In the genomic region with DNA sequence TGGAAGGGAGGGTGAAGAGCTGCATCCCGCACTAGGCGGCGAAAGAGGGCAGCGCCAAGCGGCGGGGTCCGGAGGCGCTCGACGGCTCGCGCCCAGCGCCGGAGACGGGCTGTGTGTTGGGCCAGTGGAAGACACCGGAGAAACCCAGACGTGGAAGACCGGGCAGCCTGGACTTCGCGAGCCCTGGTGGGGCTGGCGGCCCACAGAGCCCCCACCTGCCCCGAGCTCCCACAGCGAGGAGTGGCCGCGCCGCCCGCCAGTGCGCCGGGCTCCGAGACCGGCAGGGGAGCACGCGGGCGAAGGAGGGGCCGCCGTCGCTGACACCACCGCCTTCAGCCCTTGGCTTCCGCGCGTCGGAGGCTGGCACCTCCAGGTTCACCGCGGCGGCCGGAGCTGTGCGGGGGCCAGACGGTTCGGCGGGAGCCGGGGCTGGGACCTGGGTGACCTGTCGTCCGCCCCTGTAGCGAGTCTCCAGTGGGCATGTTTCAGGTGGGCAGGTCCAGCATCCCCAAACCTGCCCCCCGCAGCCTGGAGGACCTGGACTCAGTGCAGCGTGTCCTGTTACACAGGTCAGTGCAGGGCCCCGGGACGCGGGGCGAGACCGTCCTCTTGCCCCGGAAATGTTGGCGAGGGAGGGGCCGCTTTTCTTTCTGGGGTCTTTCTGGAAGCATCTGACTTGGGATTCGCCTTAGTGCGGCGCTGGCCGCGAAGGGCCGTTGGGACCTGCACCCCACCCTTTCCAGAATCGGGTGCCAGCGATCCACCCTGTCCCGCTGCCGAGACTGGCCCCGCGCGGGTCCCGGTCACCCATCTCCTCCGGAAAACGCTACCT, we compare ENCODE assay signal across 8 cellular contexts. TPM values are rescaled to one million over a fixed set of nuclear protein-coding genes. Genes with fewer than 3 reads are reported as not detected.
DNase-seq lines count a peak whose midpoint lies in the region; ATAC-seq and TF ChIP-seq lines count a peak whose summit lies in the region.

No MANE protein-coding gene starts in this region.

- H3K36me3 ChIP-seq in HEK293 (ENCODE audit: control insufficient read depth in 2 of 2, insufficient read depth in 1 of 2, low read length in 2 of 2) (no peaks in the 10 kb centered on the region), neural cell (ENCODE audit: insufficient read depth, low read length) (no peaks in the 10 kb centered on the region), PC-3 (ENCODE audit: low read depth, low read length) (no peaks in the 10 kb centered on the region)

- H3K9me3 ChIP-seq in HEK293 (ENCODE audit: control insufficient read depth, insufficient read depth, low read depth, low read length) (no peaks in the 10 kb centered on the region), neural cell (ENCODE audit: low read length) (no peaks in the 10 kb centered on the region), PC-3 (ENCODE audit: low read length) (no peaks in the 10 kb centered on the region)

- CTCF ChIA-PET in HEK293 (lab: Yijun Ruan, JAX): interaction anchor here (2.1 to 3.2 kb wide), 3 partner anchors 9 to 110 kb away, joined by 6 to 16 read pairs (median 14); a partner anchor contains a TSS
- CTCF ChIA-PET in PC-3 (lab: Charles Lee): no interaction called here

- POLR2A ChIA-PET in HEK293 (lab: Yijun Ruan, JAX): interaction anchor here (0.7 to 2.9 kb wide), 4 partner anchors 10 to 342 kb away, joined by 4 to 33 read pairs (median 6); a partner anchor contains a TSS
- POLR2A ChIA-PET in PC-3 (lab: Charles Lee; ENCODE audit: unreplicated experiment): no interaction called here

- intact Hi-C loops in PC-3 (cut with micrococcal nuclease): no loop called here

- no TSS peak for BruUV-seq in PC-3 (replicated peaks; lab: Mats Ljungman, UMichigan)

- TF ChIP-seq CTCF in HEK293 (tag by site-specific recombination; IDR thresholded peaks at IDR 0.05): peak; percentile 85
- TF ChIP-seq CTCF in fibroblast of villous mesenchyme (IDR thresholded peaks at IDR 0.05; ENCODE audit: insufficient read depth, low read depth, low read length): peak; percentile 31
- peak; percentile 56 for TF ChIP-seq CTCF in neural cell (IDR thresholded peaks at IDR 0.05; ENCODE audit: poor library complexity, severe bottlenecking)
- no peak for TF ChIP-seq CTCF in PC-3 (conservative IDR thresholded peaks at IDR 0.05; ENCODE audit: low read depth, low read length)

- H3K36me3 Mint-ChIP-seq in T-helper 2 cell treated with Interferon-gamma antibody and Interleukin-4, amounts not matched to agents 5 μg/mL and 100 μg/mL, for 36 hours (ENCODE audit: low read depth): no peaks in the 10 kb centered on the region

- H4K20me1 ChIP-seq in neural cell (ENCODE audit: insufficient read depth) (no peaks in the 10 kb centered on the region), PC-3 (ENCODE audit: low read length) (no peaks in the 10 kb centered on the region)

- H3K4me1 ChIP-seq in HEK293 (ENCODE audit: control insufficient read depth, insufficient read depth, low read length) (no peaks in the 10 kb centered on the region), PC-3 (ENCODE audit: insufficient read depth, low read length) (no peaks in the 10 kb centered on the region)

- H3K27ac ChIP-seq in HEK293 (ENCODE audit: extremely low read depth, low read depth, low read length): peak overlapping the region; percentile 70
- H3K27ac ChIP-seq in neural cell (ENCODE audit: low read length): no peak overlapping the region
- no peak overlapping the region for H3K27ac ChIP-seq in PC-3 (ENCODE audit: low read length)

- H3K4me1 Mint-ChIP-seq in T-helper 2 cell treated with Interferon-gamma antibody and Interleukin-4, amounts not matched to agents 5 μg/mL and 100 μg/mL, for 36 hours (ENCODE audit: low read depth): peaks cover 6% of the 10 kb centered on the region

- peaks cover 17% of the 10 kb centered on the region for H3K27me3 ChIP-seq in neural cell (ENCODE audit: insufficient read depth, low read depth, low read length)
- no peaks in the 10 kb centered on the region for H3K27me3 ChIP-seq in PC-3 (ENCODE audit: low read length)

- H3K9me3 Mint-ChIP-seq in T-helper 2 cell treated with Interferon-gamma antibody and Interleukin-4, amounts not matched to agents 5 μg/mL and 100 μg/mL, for 36 hours: no peaks in the 10 kb centered on the region

- peak overlapping the region; percentile 69 for H3K4me3 ChIP-seq in HEK293 (ENCODE audit: low read depth, low read length)
- H3K4me3 ChIP-seq in fibroblast of villous mesenchyme (ENCODE audit: low read depth, low read length): peak overlapping the region; percentile 67
- H3K4me3 ChIP-seq in neural cell (ENCODE audit: low read length): peak overlapping the region; percentile 74
- H3K4me3 ChIP-seq in PC-3 (ENCODE audit: low read length): no peak overlapping the region

- H3K4me3 Mint-ChIP-seq in T-helper 2 cell treated with Interferon-gamma antibody and Interleukin-4, amounts not matched to agents 5 μg/mL and 100 μg/mL, for 36 hours: peak overlapping the region; percentile 58

- H3K9me2 ChIP-seq in neural cell (ENCODE audit: insufficient read depth, low read length) (no peaks in the 10 kb centered on the region), PC-3 (replicated peaks; ENCODE audit: low read length) (no peaks in the 10 kb centered on the region)

- H3K4me2 ChIP-seq in neural cell (ENCODE audit: low read length) (peak overlapping the region; percentile 18), PC-3 (ENCODE audit: low read length) (no peak overlapping the region)

- H3K27ac Mint-ChIP-seq in T-helper 2 cell treated with Interferon-gamma antibody and Interleukin-4, amounts not matched to agents 5 μg/mL and 100 μg/mL, for 36 hours: no peak overlapping the region

- peaks cover 55% of the 10 kb centered on the region for H3K27me3 Mint-ChIP-seq in T-helper 2 cell treated with Interferon-gamma antibody and Interleukin-4, amounts not matched to agents 5 μg/mL and 100 μg/mL, for 36 hours (ENCODE audit: low read depth)

- DNase-seq in DMS153 (lab: John Stamatoyannopoulos, UW): peak; percentile 25
- no peak for DNase-seq in T-helper 2 cell treated with Interferon-gamma antibody and Interleukin-4, amounts not matched to agents 5 μg/mL and 100 μg/mL, for 36 hours (ENCODE audit: low spot score)
- peak; percentile 11 for DNase-seq in fibroblast of villous mesenchyme (ENCODE audit: low read depth)
- DNase-seq in PC-3: no peak

- TF ChIP-seq RAD21 in neural cell (conservative IDR thresholded peaks at IDR 0.05): no peak

- TF ChIP-seq EP300 in neural cell (conservative IDR thresholded peaks at IDR 0.05; ENCODE audit: poor library complexity, severe bottlenecking): no peak

- ATAC-seq in PC-3: no peak
- no peak for ATAC-seq in HG03439 (IDR thresholded peaks at IDR 0.05; ENCODE audit: unreplicated experiment)
- ATAC-seq in HG03039 (IDR thresholded peaks at IDR 0.05; ENCODE audit: unreplicated experiment): no peak

- peaks cover 5% of the 10 kb centered on the region for H3F3A ChIP-seq in neural cell (ENCODE audit: insufficient read depth, low read length, poor library complexity, severe bottlenecking)
- H3F3A ChIP-seq in PC-3 (ENCODE audit: low read length, unreplicated experiment): no peaks in the 10 kb centered on the region

- H2AFZ ChIP-seq in neural cell (ENCODE audit: low read depth, low read length) (peak overlapping the region; percentile 15), PC-3 (ENCODE audit: low read length) (no peak overlapping the region)

- H3K79me2 ChIP-seq in neural cell (replicated peaks; ENCODE audit: insufficient read depth, low read length): peaks cover 51% of the 10 kb centered on the region
- no peaks in the 10 kb centered on the region for H3K79me2 ChIP-seq in PC-3 (ENCODE audit: low read length)

- H3K9ac ChIP-seq in neural cell (ENCODE audit: low read length) (peak overlapping the region; percentile 43), PC-3 (ENCODE audit: low read length) (no peak overlapping the region)

TF ChIP-seq in HEK293, 187 proteins besides CTCF, POLR2A, EP300 and RAD21 (continues in another document):
- TF ChIP-seq ZFHX2 (tag by site-specific recombination; conservative IDR thresholded peaks at IDR 0.05) (peak; percentile 79), ZNF561 (tag by site-specific recombination; IDR thresholded peaks at IDR 0.05; ENCODE audit: borderline replicate concordance) (no peak), ZNF324 (tag by site-specific recombination; IDR thresholded peaks at IDR 0.05) (0 out of 2 replicates have a peak, but pooled peaks have one; percentile 17), ZNF341 (tag by site-specific recombination; IDR thresholded peaks at IDR 0.05; ENCODE audit: low read depth) (peak; percentile 44), BCL11B (tag by site-specific recombination; IDR thresholded peaks at IDR 0.05; ENCODE audit: low read depth) (no peak), ZNF843 (tag by site-specific recombination; IDR thresholded peaks at IDR 0.05) (peak; percentile 37; the same call in 1 of the 2 replicates)

TF ChIP-seq in neural cell, 6 proteins besides CTCF, POLR2A, EP300 and RAD21 (continues in another document):
- TF ChIP-seq MXI1 (conservative IDR thresholded peaks at IDR 0.05; ENCODE audit: poor library complexity, severe bottlenecking) (peak; percentile 43), TAF1 (IDR thresholded peaks at IDR 0.05; ENCODE audit: low read depth) (no peak), EZH2 (IDR thresholded peaks at IDR 0.05; ENCODE audit: borderline replicate concordance, insufficient read depth, low read length, poor library complexity, severe bottlenecking) (no peak), SMC3 (conservative IDR thresholded peaks at IDR 0.05; ENCODE audit: poor library complexity) (no peak)

RNA-seq across cellular contexts. Expression of a gene that starts 9.6 kb away (rescaled TPM):
- 7.4 and 13.0 TPM in 2 replicates for total RNA-seq in fibroblast of villous mesenchyme
- 14.0 and 15.7 TPM in 2 replicates for polyA plus RNA-seq in neural cell
- polyA minus RNA-seq in neural cell: 29.9 and 33.9 TPM in 2 replicates
- total RNA-seq in PC-3 (2014; rRNA removed): 1.1 and 1.8 TPM in 2 replicates

Comparison
In these comparisons a context has a peak if more than half of its experiments do, and no peak if none do; other contexts are left out.
1. DNase-seq: peak in DMS153 (single experiment) and fibroblast of villous mesenchyme (single experiment); none in T-helper 2 cell treated with Interferon-gamma antibody and Interleukin-4, amounts not matched to agents 5 μg/mL and 100 μg/mL, for 36 hours (single experiment) and PC-3 (single experiment).